ENCODE assay signal across 1 cellular context in the genomic region with DNA sequence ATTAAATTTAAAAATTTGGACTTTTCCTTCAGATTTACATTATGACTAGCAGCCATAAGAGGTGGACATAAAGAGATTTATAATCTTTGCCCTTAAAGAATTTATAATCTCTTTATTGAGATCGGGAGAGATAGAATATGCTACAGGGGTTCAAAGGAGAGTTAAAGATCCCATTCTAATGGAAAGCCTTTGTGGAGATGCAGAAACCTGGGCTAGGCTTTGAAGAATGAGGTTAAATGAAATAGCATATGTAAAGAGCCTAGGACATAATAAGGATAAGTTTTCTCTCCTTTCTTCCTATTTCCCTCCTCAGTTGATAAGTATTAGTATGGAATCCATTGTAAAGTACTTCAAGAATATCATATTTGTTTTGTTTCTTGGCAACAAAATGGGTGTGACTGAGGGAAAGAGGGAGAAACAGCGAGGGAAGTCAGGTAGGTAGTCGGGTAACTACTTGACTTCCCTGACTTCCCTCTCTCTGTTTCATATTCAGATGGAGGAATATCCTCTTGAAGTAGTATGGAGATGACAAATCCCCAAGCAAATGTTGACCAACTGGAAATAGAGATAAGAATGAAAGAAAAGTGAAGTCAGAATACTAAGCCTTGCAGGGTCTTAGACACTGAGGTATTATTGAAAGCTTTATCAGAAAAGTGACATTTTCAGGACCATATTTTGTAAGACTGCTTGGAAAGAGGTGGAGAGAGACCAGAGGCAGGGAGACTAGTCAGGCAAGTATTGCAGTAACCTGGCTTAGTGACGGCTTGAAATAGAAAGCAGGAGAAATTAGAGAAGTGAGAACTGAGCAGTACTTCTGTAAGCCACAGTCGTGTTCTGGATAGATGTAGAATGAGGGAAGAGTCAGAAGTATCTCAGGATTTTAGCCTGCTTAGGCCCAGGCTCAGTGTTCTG.
TF ChIP-seq lines count a peak whose summit lies in the region.

No MANE protein-coding gene starts in this region.

TF ChIP-seq in HepG2, 621 proteins besides CTCF, POLR2A, EP300 and RAD21 (continued from another document):
- TF ChIP-seq ZNF318 (CRISPR knock-in tag; IDR thresholded peaks at IDR 0.05) (no peak), RARA (CRISPR knock-in tag; IDR thresholded peaks at IDR 0.05) (no peak), ZNF878 (CRISPR knock-in tag; IDR thresholded peaks at IDR 0.05) (no peak), ZNF567 (CRISPR knock-in tag; IDR thresholded peaks at IDR 0.05; ENCODE audit: borderline replicate concordance) (no peak), AGO2 (optimal IDR thresholded peaks at IDR 0.05; ENCODE audit: low read depth, low read length) (no peak), ZNF670 (CRISPR knock-in tag; IDR thresholded peaks at IDR 0.05; ENCODE audit: borderline replicate concordance) (no peak), ZNF335 (CRISPR knock-in tag; IDR thresholded peaks at IDR 0.05) (no peak), FOXA3 (CRISPR knock-in tag; IDR thresholded peaks at IDR 0.05) (no peak), ELF4 (CRISPR knock-in tag; IDR thresholded peaks at IDR 0.05; ENCODE audit: borderline replicate concordance) (no peak), PHF5A (CRISPR knock-in tag; IDR thresholded peaks at IDR 0.05; ENCODE audit: low read depth, unreplicated experiment) (no peak)
